Comparison of ENCODE assay signal across 12 cellular contexts in genomic region chr5:140044041-140044440, GRCh38. TPM values are rescaled to one million over a fixed set of nuclear protein-coding genes. Genes with fewer than 3 reads are reported as not detected.
A peak's percentile ranks its signal among the peaks of the same experiment; 100 is the strongest.
DNase-seq lines count a peak whose midpoint lies in the region; ATAC-seq lines count a peak whose summit lies in the region.
"Had no signal": no experiment of that assay in that cellular context is flagged by ENCODE, and none has a peak within 500 bp of the region (broad histone marks: within the 10 kb centered on the region; RNA-seq: fewer than 3 reads in every experiment).

No MANE protein-coding gene starts in this region.

- H3K9me3 ChIP-seq in BLaER1: no peaks in the 10 kb centered on the region
- H3K9me3 ChIP-seq: heart left ventricle had no signal

- H3K4me3 Mint-ChIP-seq in activated naive CD8-positive, alpha-beta T cell: peak overlapping the region; percentile 76
- H3K4me3 Mint-ChIP-seq in natural killer cell treated with Interleukin-12 subunit alpha and Interleukin-12 subunit beta and Interleukin-15 and Interleukin-18, amount 100 ng/mL, for 72 hours: peak overlapping the region; percentile 43

- no peak for DNase-seq in natural killer cell treated with Interleukin-12 subunit alpha and Interleukin-12 subunit beta and Interleukin-15 and Interleukin-18, amount 100 ng/mL, for 72 hours (ENCODE audit: low spot score)
- DNase-seq in GF-D8 (lab: John Stamatoyannopoulos, UW): no peak
- DNase-seq in nucleus accumbens (lab: John Stamatoyannopoulos, UW): no peak
- no peak for DNase-seq in stimulated activated CD4-positive, alpha-beta T cell treated with anti-CD3 and anti-CD28 coated beads, Interleukin-4, amount 100 ng/mL, for 4 hours
- DNase-seq: activated CD8-positive, alpha-beta memory T cell treated with anti-CD3 and anti-CD28 coated beads, Interleukin-2, amount 50 U/mL, for 4 hours; brain microvascular endothelial cell had no signal

- no peaks in the 10 kb centered on the region for H3K9me3 Mint-ChIP-seq in activated naive CD8-positive, alpha-beta T cell (ENCODE audit: low read depth)
- H3K9me3 Mint-ChIP-seq in natural killer cell treated with Interleukin-12 subunit alpha and Interleukin-12 subunit beta and Interleukin-15 and Interleukin-18, amount 100 ng/mL, for 72 hours: no peaks in the 10 kb centered on the region

- no peak for ATAC-seq in natural killer cell treated with Interleukin-12 subunit alpha and Interleukin-12 subunit beta and Interleukin-15 and Interleukin-18, amount 100 ng/mL, for 72 hours
- no peak for ATAC-seq in HG02571 (IDR thresholded peaks at IDR 0.05; ENCODE audit: unreplicated experiment)

- H3K4me1 Mint-ChIP-seq in activated naive CD8-positive, alpha-beta T cell (ENCODE audit: low read depth): peaks cover 12% of the 10 kb centered on the region
- H3K4me1 Mint-ChIP-seq in natural killer cell treated with Interleukin-12 subunit alpha and Interleukin-12 subunit beta and Interleukin-15 and Interleukin-18, amount 100 ng/mL, for 72 hours (ENCODE audit: low read depth in 2 of 2): peaks cover 6 to 15% of the 10 kb centered on the region in 2 donors

- no peak overlapping the region for H3K27ac Mint-ChIP-seq in activated naive CD8-positive, alpha-beta T cell
- no peak overlapping the region for H3K27ac Mint-ChIP-seq in natural killer cell treated with Interleukin-12 subunit alpha and Interleukin-12 subunit beta and Interleukin-15 and Interleukin-18, amount 100 ng/mL, for 72 hours

- peaks cover 10% of the 10 kb centered on the region; the same call in 1 of the 2 replicates for H4K20me1 ChIP-seq in BLaER1

- H3K27ac ChIP-seq in BLaER1: no peak overlapping the region
- H3K27ac ChIP-seq: brain microvascular endothelial cell had no signal

- no peaks in the 10 kb centered on the region for H3K36me3 Mint-ChIP-seq in activated naive CD8-positive, alpha-beta T cell
- peaks cover 5% of the 10 kb centered on the region for H3K36me3 Mint-ChIP-seq in natural killer cell treated with Interleukin-12 subunit alpha and Interleukin-12 subunit beta and Interleukin-15 and Interleukin-18, amount 100 ng/mL, for 72 hours

- peak overlapping the region; percentile 91 for H3K4me2 ChIP-seq in BLaER1

- H3K4me3 ChIP-seq in BLaER1: no peak overlapping the region; the same call in 1 of the 2 replicates
- H3K4me3 ChIP-seq in GM08714 (ENCODE audit: low read length): peak overlapping the region; percentile 83; the same call in 1 of the 2 replicates

- no peaks in the 10 kb centered on the region for H3K36me3 ChIP-seq in BLaER1
- H3K36me3 ChIP-seq: brain microvascular endothelial cell, heart left ventricle had no signal

- peaks cover 16% of the 10 kb centered on the region for H3K4me1 ChIP-seq in BLaER1

- peaks cover 64% of the 10 kb centered on the region for H3K27me3 ChIP-seq in BLaER1

- H3K27me3 Mint-ChIP-seq in activated naive CD8-positive, alpha-beta T cell: peaks cover 35% of the 10 kb centered on the region
- H3K27me3 Mint-ChIP-seq in natural killer cell treated with Interleukin-12 subunit alpha and Interleukin-12 subunit beta and Interleukin-15 and Interleukin-18, amount 100 ng/mL, for 72 hours: peaks cover 43 to 54% of the 10 kb centered on the region in 2 donors

- no peak overlapping the region for H3K9ac ChIP-seq in BLaER1

RNA-seq across cellular contexts. Expression of gene NRG2, which starts 0.9 kb away (rescaled TPM):
- not detected for total RNA-seq in natural killer cell treated with Interleukin-12 subunit alpha and Interleukin-12 subunit beta and Interleukin-15 and Interleukin-18, amount 100 ng/mL, for 72 hours
- total RNA-seq: LHCN-M2 had no signal
